Comparison of ENCODE assay signal across 9 cellular contexts in the genomic region with DNA sequence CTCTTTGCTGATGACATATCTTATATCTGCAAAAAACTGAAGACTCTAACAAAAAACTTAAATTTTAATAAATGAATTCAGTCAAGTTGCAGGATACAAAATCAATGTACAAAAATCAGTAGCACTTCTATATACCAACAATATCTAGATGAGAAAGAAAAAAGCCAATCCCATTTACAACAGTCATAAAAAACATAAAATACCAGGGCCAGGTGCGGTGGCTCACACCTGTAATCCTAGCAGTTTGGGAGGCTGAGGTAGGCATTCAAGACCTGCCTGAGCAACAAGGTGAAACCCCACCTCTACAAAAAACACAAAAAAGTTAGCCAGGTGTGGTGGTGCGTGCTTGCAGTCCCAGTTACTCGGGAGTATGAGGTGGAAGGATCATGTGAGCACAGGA.
"Had no signal": no experiment of that assay in that cellular context is flagged by ENCODE, and none has a peak within 500 bp of the region (broad histone marks: within the 10 kb centered on the region; RNA-seq: fewer than 3 reads in every experiment).

No MANE protein-coding gene starts in this region.

- H3K27me3 Mint-ChIP-seq: IgD-negative memory B cell had no signal

- H3K27ac ChIP-seq: GM23248, HL-60 had no signal

- H2AFZ ChIP-seq: GM23248 had no signal

- H3K4me3 ChIP-seq: GM23248, HAP-1 had no signal

- H3K9me3 ChIP-seq: HAP-1 had no signal

- H3K9me3 Mint-ChIP-seq: IgD-negative memory B cell had no signal

- ATAC-seq: HCT116, HepG2 had no signal

- H3K36me3 ChIP-seq: HAP-1 had no signal

- H3K4me3 Mint-ChIP-seq: HFFc6, IgD-negative memory B cell had no signal

- DNase-seq: GM23248, GOT3, H7, HFFc6 had no signal

- H3K4me1 ChIP-seq: HAP-1 had no signal

- H3K27ac Mint-ChIP-seq: HFFc6, IgD-negative memory B cell had no signal
